ENCODE assay signal across 29 cellular contexts in genomic region chrX:40891798-40892197, GRCh38.
"Had no signal": no experiment of that assay in that cellular context is flagged by ENCODE, and none has a peak within 500 bp of the region (broad histone marks: within the 10 kb centered on the region; RNA-seq: fewer than 3 reads in every experiment).

No MANE protein-coding gene starts in this region.

- H3K4me2 ChIP-seq: hepatocyte had no signal

- H3K27me3 Mint-ChIP-seq: effector memory CD8-positive, alpha-beta T cell had no signal

- H3K27ac ChIP-seq: colonic mucosa, coronary artery, dorsolateral prefrontal cortex, epithelial cell of prostate, esophagus muscularis mucosa, esophagus squamous epithelium, foreskin keratinocyte, gastrocnemius medialis, gastroesophageal sphincter, heart left ventricle, heart right ventricle, hepatocyte had no signal

- H3K4me1 ChIP-seq: colonic mucosa, esophagus muscularis mucosa, esophagus squamous epithelium, foreskin keratinocyte, gastrocnemius medialis, gastroesophageal sphincter, heart left ventricle, heart right ventricle had no signal

- ATAC-seq: effector memory CD8-positive, alpha-beta T cell; esophagus mucosa; foreskin keratinocyte; gastrocnemius medialis; gastroesophageal sphincter; heart left ventricle; heart right ventricle had no signal

- H2AFZ ChIP-seq: hepatocyte had no signal

- H3K4me3 Mint-ChIP-seq: dendritic cell treated with granulocyte-macrophage colony-stimulating factor and Interleukin-4, amounts not matched to agents 40 ng/mL and 50 ng/mL, for 4 days; effector memory CD8-positive, alpha-beta T cell; endodermal cell had no signal

- FAIRE-seq: endometrium, endothelial cell of umbilical vein, frontal cortex had no signal

- H3K4me3 ChIP-seq: colonic mucosa, coronary artery, dorsolateral prefrontal cortex, esophagus muscularis mucosa, esophagus squamous epithelium, gastrocnemius medialis, gastroesophageal sphincter, heart left ventricle, heart right ventricle, hepatocyte had no signal

- H3K9me3 Mint-ChIP-seq: dendritic cell treated with granulocyte-macrophage colony-stimulating factor and Interleukin-4, amounts not matched to agents 40 ng/mL and 50 ng/mL, for 4 days; effector memory CD8-positive, alpha-beta T cell had no signal

- H3K27ac Mint-ChIP-seq: dendritic cell treated with granulocyte-macrophage colony-stimulating factor and Interleukin-4, amounts not matched to agents 40 ng/mL and 50 ng/mL, for 4 days; effector memory CD8-positive, alpha-beta T cell; endodermal cell had no signal

- H3K9me3 ChIP-seq: colonic mucosa, esophagus squamous epithelium, gastrocnemius medialis, gastroesophageal sphincter, heart left ventricle had no signal

- H3K27me3 ChIP-seq: colonic mucosa, esophagus muscularis mucosa, esophagus squamous epithelium, foreskin keratinocyte, gastroesophageal sphincter, hepatocyte had no signal

- DNase-seq: colonic mucosa; cortex of kidney; dermis blood vessel endothelial cell; dorsolateral prefrontal cortex; effector CD4-positive, alpha-beta T cell; effector CD8-positive, alpha-beta T cell; effector memory CD4-positive, alpha-beta T cell; effector memory CD8-positive, alpha-beta T cell; endodermal cell; erythroblast; esophagus squamous epithelium; foreskin fibroblast; foreskin keratinocyte; foreskin melanocyte; gastrocnemius medialis; glutamatergic neuron; head of caudate nucleus; heart left ventricle; heart right ventricle had no signal

- H3K36me3 ChIP-seq: colonic mucosa, esophagus muscularis mucosa, esophagus squamous epithelium, gastrocnemius medialis, gastroesophageal sphincter, heart left ventricle, heart right ventricle had no signal

- H3K79me2 ChIP-seq: hepatocyte had no signal
